ENCODE assay signal across 31 cellular contexts in genomic region chr13:23845309-23845708, GRCh38. TPM values are rescaled to one million over a fixed set of nuclear protein-coding genes. Genes with fewer than 3 reads are reported as not detected.
DNase-seq lines count a peak whose midpoint lies in the region; ATAC-seq, FAIRE-seq and TF ChIP-seq lines count a peak whose summit lies in the region.
"Had no signal": no experiment of that assay in that cellular context is flagged by ENCODE, and none has a peak within 500 bp of the region (broad histone marks: within the 10 kb centered on the region; RNA-seq: fewer than 3 reads in every experiment).

No MANE protein-coding gene starts in this region.

- H3K4me2 ChIP-seq in GM12878 (ENCODE audit: control insufficient read depth, insufficient read depth): peak overlapping the region; percentile 67

- in situ Hi-C loops in GM12878 (cut with MboI): no loop called here

- TF ChIP-seq RAD21 in GM12878 (IDR thresholded peaks at IDR 0.05; ENCODE audit: insufficient read depth, low read depth, low read length): no peak

- peaks cover 5% of the 10 kb centered on the region for H3K4me1 Mint-ChIP-seq in WTC11

- no peak for TF ChIP-seq CTCF in GM12878 (IDR thresholded peaks at IDR 0.05 in 2 of 3, conservative IDR thresholded peaks at IDR 0.05 in 1 of 3; ENCODE audit: control insufficient read depth in 2 of 3, extremely low read depth in 1 of 3, insufficient read depth in 1 of 3, low read depth in 3 of 3, low read length in 3 of 3)
- no peak for TF ChIP-seq CTCF in WTC11 (IDR thresholded peaks at IDR 0.05)

- H3K9me3 ChIP-seq in GM12878 (replicated peaks; ENCODE audit: control insufficient read depth, insufficient read depth, low read length) (no peaks in the 10 kb centered on the region), aorta (ENCODE audit: control insufficient read depth, low read length) (no peaks in the 10 kb centered on the region)
- H3K9me3 ChIP-seq: esophagus muscularis mucosa, thyroid gland had no signal

- H3K36me3 ChIP-seq in GM12878 (ENCODE audit: control insufficient read depth in 2 of 2, insufficient read depth in 2 of 2, low read length in 1 of 2): no peaks in the 10 kb centered on the region
- H3K36me3 ChIP-seq in aorta (ENCODE audit: control insufficient read depth in 1 of 2, insufficient read depth in 2 of 2, low read length in 1 of 2): peaks cover 0 to 4% of the 10 kb centered on the region in 2 donors
- H3K36me3 ChIP-seq: thyroid gland, WERI-Rb-1 had no signal

- H3K36me3 Mint-ChIP-seq in WTC11: no peaks in the 10 kb centered on the region

- no peaks in the 10 kb centered on the region for H3K27me3 Mint-ChIP-seq in WTC11 (ENCODE audit: low read depth)
- H3K27me3 Mint-ChIP-seq: activated CD8-positive, alpha-beta T cell treated with anti-CD3 and anti-CD28 coated beads for 36 hours had no signal

- H3K27ac Mint-ChIP-seq in WTC11: no peak overlapping the region
- H3K27ac Mint-ChIP-seq: activated CD8-positive, alpha-beta T cell treated with anti-CD3 and anti-CD28 coated beads for 36 hours; CD8-positive, alpha-beta T cell; nephron had no signal

- H3K4me1 ChIP-seq in GM12878 (ENCODE audit: control insufficient read depth, insufficient read depth, low read length) (peaks cover 57% of the 10 kb centered on the region), aorta (ENCODE audit: control insufficient read depth in 1 of 2, insufficient read depth in 2 of 2, low read length in 2 of 2) (no peaks in the 10 kb centered on the region)
- H3K4me1 ChIP-seq: thyroid gland had no signal

- ATAC-seq in GM18498 (IDR thresholded peaks at IDR 0.05; ENCODE audit: unreplicated experiment) (peak; percentile 36), GM21529 (IDR thresholded peaks at IDR 0.05; ENCODE audit: unreplicated experiment) (peak; percentile 36), HG03354 (IDR thresholded peaks at IDR 0.05; ENCODE audit: poor library complexity, severe bottlenecking, unreplicated experiment) (peak; percentile 24), GM12878 (peak; percentile 59), aorta (ENCODE audit: low FRiP score) (no peak), WTC11 (no peak)
- ATAC-seq: activated CD8-positive, alpha-beta T cell treated with anti-CD3 and anti-CD28 coated beads for 36 hours; CD8-positive, alpha-beta T cell; left cardiac atrium had no signal

- 0 out of 2 replicates have a peak overlapping the region, but pooled peaks have one; percentile 26 for H3K4me3 ChIP-seq in GM12878
- H3K4me3 ChIP-seq in aorta (ENCODE audit: low read length in 2 of 2): no peak overlapping the region
- H3K4me3 ChIP-seq: esophagus muscularis mucosa, thyroid gland had no signal

- CTCF ChIA-PET in GM12878 (lab: Yijun Ruan, JAX): interaction anchor here (0.6 to 3.0 kb wide), 18 partner anchors 11 to 137 kb away, joined by 3 to 17 read pairs (median 4); partner anchors contain the start of gene MIPEP
- CTCF ChIA-PET in WTC11 (lab: Charles Lee): interaction anchor here (0.9 kb wide), 1 partner anchor 379 kb away, joined by 4 read pairs; no protein-coding TSS in a partner anchor

- no peaks in the 10 kb centered on the region for H4K20me1 ChIP-seq in GM12878 (ENCODE audit: control insufficient read depth, insufficient read depth)

- H3K9me3 Mint-ChIP-seq in WTC11: no peaks in the 10 kb centered on the region
- H3K9me3 Mint-ChIP-seq: activated CD8-positive, alpha-beta T cell treated with anti-CD3 and anti-CD28 coated beads for 36 hours; CD8-positive, alpha-beta T cell; nephron had no signal

- intact Hi-C loops in GM12878 (cut with micrococcal nuclease; ENCODE audit: unreplicated experiment) (loop anchor here (5.0 kb wide), 1 partner anchor 33 kb away; no protein-coding TSS in a partner anchor), aorta (cut with DNase I) (no loop called here)

- no peak for TF ChIP-seq POLR2A in GM12878 (IDR thresholded peaks at IDR 0.05; ENCODE audit: low read depth, low read length)

- no peaks in the 10 kb centered on the region for H3K79me2 ChIP-seq in GM12878 (ENCODE audit: control insufficient read depth, insufficient read depth, low read length)

- TF ChIP-seq EP300 in GM12878 (IDR thresholded peaks at IDR 0.05; ENCODE audit: borderline replicate concordance in 1 of 2, control insufficient read depth in 1 of 2, low read depth in 2 of 2, low read length in 2 of 2): no peak

- H3K9ac ChIP-seq in GM12878 (ENCODE audit: control insufficient read depth, insufficient read depth, low read length): peak overlapping the region; percentile 38; the same call in 1 of the 2 replicates

- BruUV-seq in GM12878 (replicated peaks; lab: Mats Ljungman, UMichigan): no TSS peak

- no peaks in the 10 kb centered on the region for H3K27me3 ChIP-seq in GM12878 (replicated peaks in 1 of 2; ENCODE audit: control insufficient read depth in 2 of 2, insufficient read depth in 2 of 2, low read length in 1 of 2)
- H3K27me3 ChIP-seq in aorta (ENCODE audit: control insufficient read depth in 1 of 2, insufficient read depth in 2 of 2, low read length in 1 of 2): no peaks in the 10 kb centered on the region
- H3K27me3 ChIP-seq: esophagus muscularis mucosa, thyroid gland had no signal

- H3K27ac ChIP-seq in GM12878 (ENCODE audit: control insufficient read depth, insufficient read depth) (peak overlapping the region; percentile 82), aorta (ENCODE audit: low read depth in 1 of 2, low read length in 2 of 2) (no peak overlapping the region)
- H3K27ac ChIP-seq: esophagus muscularis mucosa, thyroid gland, WERI-Rb-1 had no signal

- DNase-seq in GM12878 (ENCODE audit: low read depth, low spot score): no peak
- no peak for DNase-seq in aorta
- no peak for DNase-seq in Kasumi-1 (lab: John Stamatoyannopoulos, UW)
- no peak for DNase-seq in WTC11 (ENCODE audit: low spot score)
- no peak for DNase-seq in NCI-H1105 treated with DMSO at 0.1 percent for 48 hours (lab: John Stamatoyannopoulos, UW)
- DNase-seq: activated CD8-positive, alpha-beta T cell treated with anti-CD3 and anti-CD28 coated beads for 36 hours; activated naive CD4-positive, alpha-beta T cell treated with anti-CD3 and anti-CD28 coated beads, Interleukin-2, amount 50 U/mL, for 16 hours; activated T-cell treated with anti-CD3 and anti-CD28 coated beads, Interleukin-2, amount 50 U/mL, for 1 hour; CD8-positive, alpha-beta T cell; DND-41; effector CD8-positive, alpha-beta T cell; left cardiac atrium; mesendoderm; NCI-H1105; NCI-H2107; NCI-H526; OCI-M1; posterior cingulate gyrus; SHP77; stimulated activated CD4-positive, alpha-beta T cell treated with anti-CD3 and anti-CD28 coated beads, Interleukin-1b, Interleukin-23, amount 100 ng/mL, for 48 hours; stimulated activated naive CD4-positive, alpha-beta T cell treated with Interleukin-2 at 50 U/mL for 16 hours; thyroid gland; WERI-Rb-1 had no signal

- RAD21 ChIA-PET in GM12878 (lab: Charles Lee; ENCODE audit: unreplicated experiment): interaction anchor here (0.7 to 2.6 kb wide), 15 partner anchors 10 to 378 kb away, joined by 3 to 26 read pairs (median 4); no protein-coding TSS in a partner anchor

- POLR2A ChIA-PET in GM12878 (lab: Charles Lee): interaction anchor here (1.1 to 2.2 kb wide), 4 partner anchors 21 to 49 kb away, joined by 3 to 14 read pairs (median 3); no protein-coding TSS in a partner anchor
- POLR2A ChIA-PET in WTC11 (lab: Charles Lee): no interaction called here

- SMC1A ChIA-PET in GM12878 (lab: Charles Lee; ENCODE audit: uncharacterized antibody, unreplicated experiment): interaction anchor here (0.7 to 3.2 kb wide), 22 partner anchors 10 to 136 kb away, joined by 3 to 40 read pairs (median 6); no protein-coding TSS in a partner anchor

- WGBS in GM12878 (ENCODE audit: insufficient coverage, insufficient replicate concordance, low lambda C conversion rate, missing lambda C conversion rate): 22% methylated on average over 4 of the region's 4 CpGs
- 92% methylated on average over 4 of the region's 4 CpGs for WGBS in aorta, 2 donors

- H3K4me3 Mint-ChIP-seq in WTC11: no peak overlapping the region
- H3K4me3 Mint-ChIP-seq: activated CD8-positive, alpha-beta T cell treated with anti-CD3 and anti-CD28 coated beads for 36 hours; CD8-positive, alpha-beta T cell; nephron had no signal

- FAIRE-seq in GM12878 (lab: Jason Lieb, UNC): no peak
- FAIRE-seq: H1 had no signal

- H2AFZ ChIP-seq in GM12878 (ENCODE audit: control insufficient read depth, low read depth, low read length): no peak overlapping the region; the same call in 1 of the 2 replicates

RNA-seq across cellular contexts. Expression of gene MIPEP, which starts 43.9 kb away (rescaled TPM):
- total RNA-seq in GM12878 (2013; cell fraction: nucleolus; rRNA removed): 27.1 and 31.0 TPM in 2 replicates
- total RNA-seq in GM12878 (2014; rRNA removed): 30.6 and 42.0 TPM in 2 replicates
- total RNA-seq in GM12878 (2014; rRNA removed; fragmentation: Illumina TruSeq; extraction: Trizol): 25.4 and 28.2 TPM in 2 replicates
- 35.9 and 38.2 TPM in 2 replicates for total RNA-seq in GM12878 (2021)
- 11.8 TPM for polyA plus RNA-seq in GM12878 (2011; ENCODE audit: low read depth)
- polyA plus RNA-seq in GM12878 (2011; rRNA removed): 36.7 and 42.8 TPM in 2 replicates
- polyA plus RNA-seq in GM12878 (2011; cell fraction: cytosol; rRNA removed): 21.7 and 24.8 TPM in 2 replicates
- polyA plus RNA-seq in GM12878 (2011; cell fraction: nucleus; rRNA removed): 38.5 and 41.2 TPM in 2 replicates
- polyA plus RNA-seq in GM12878 (2012): 24.8 and 26.1 TPM in 2 replicates
- polyA plus RNA-seq in GM12878 (2014; fragmentation: Illumina TruSeq; extraction: Trizol): 28.9 and 31.4 TPM in 2 replicates
- polyA plus RNA-seq in GM12878 (2014; fragmentation: Nextera tagmentation; extraction: Ambion mirVana): 10 to 100 TPM; 15.6 to 28.2 TPM
- 27.6 and 28.4 TPM in 2 replicates for polyA plus RNA-seq in GM12878 (2014; rRNA removed)
- 10 to 100 TPM; 54.2 to 56.2 TPM for polyA plus RNA-seq in GM12878 (2016; fragmentation: Nextera tagmentation; extraction: Ambion mirVana)
- 26.4 and 26.6 TPM in 2 replicates for polyA minus RNA-seq in GM12878 (2011; rRNA and poly(A)+ RNA removed)
- polyA minus RNA-seq in GM12878 (2011; cell fraction: cytosol; rRNA and poly(A)+ RNA removed): 6.8 TPM in 2 replicates
- 19.9 and 28.6 TPM in 2 replicates for polyA minus RNA-seq in GM12878 (2011; cell fraction: nucleus; rRNA and poly(A)+ RNA removed)
- total RNA-seq in aorta: 1 to 10 TPM; 8.9 to 9.1 TPM
- 1 to 10 TPM; 3.6 to 4.1 TPM for polyA plus RNA-seq in aorta
- 24.8 to 30.5 TPM (median 28.1 TPM) in 3 replicates for total RNA-seq in WTC11 (2021)

RNA-seq across cellular contexts. Expression of gene C1QTNF9B, which starts 52.0 kb away (rescaled TPM):
- total RNA-seq in GM12878 (2013; cell fraction: nucleolus; rRNA removed): not detected in 2 replicates
- total RNA-seq in GM12878 (2014; rRNA removed) (not detected in 2 replicates), GM12878 (2014; rRNA removed; fragmentation: Illumina TruSeq; extraction: Trizol) (not detected in 2 replicates), GM12878 (2021) (not detected in 2 replicates), aorta (under 1 TPM in 1 of 2 donors, not detected in 1; 0.93 TPM), WTC11 (2021) (0.20 to 0.30 TPM in 2 of 3 replicates, not detected in the other)
- 0.16 TPM for polyA plus RNA-seq in GM12878 (2011; ENCODE audit: low read depth)
- polyA plus RNA-seq in GM12878 (2011; rRNA removed) (not detected in 2 replicates), GM12878 (2014; fragmentation: Illumina TruSeq; extraction: Trizol) (not detected in 2 replicates), GM12878 (2014; fragmentation: Nextera tagmentation; extraction: Ambion mirVana) (under 1 TPM; 0.10 to 0.20 TPM), GM12878 (2014; rRNA removed) (not detected in 2 replicates), GM12878 (2016; fragmentation: Nextera tagmentation; extraction: Ambion mirVana) (under 1 TPM; 0.44 to 0.48 TPM), aorta (not detected)
- polyA plus RNA-seq in GM12878 (2011; cell fraction: cytosol; rRNA removed): not detected in 2 replicates
- not detected in 2 replicates for polyA plus RNA-seq in GM12878 (2011; cell fraction: nucleus; rRNA removed)
- polyA plus RNA-seq in GM12878 (2012): 0.35 and 0.38 TPM in 2 replicates
- polyA minus RNA-seq in GM12878 (2011; rRNA and poly(A)+ RNA removed): not detected in 2 replicates
- polyA minus RNA-seq in GM12878 (2011; cell fraction: cytosol; rRNA and poly(A)+ RNA removed): not detected in 2 replicates
- not detected in 2 replicates for polyA minus RNA-seq in GM12878 (2011; cell fraction: nucleus; rRNA and poly(A)+ RNA removed)
- total RNA-seq: activated CD8-positive, alpha-beta T cell treated with anti-CD3 and anti-CD28 coated beads for 36 hours; CD8-positive, alpha-beta T cell; chondrocyte; H1; T-helper 1 cell treated with Interleukin-12 subunit alpha and Interleukin-12 subunit beta and Interleukin-4 antibody, amounts not matched to agents 30 ng/mL and 1 ng/mL, for 36 hours; thyroid gland had no signal

Comparison
In these comparisons a context has a peak if more than half of its experiments do, and no peak if none do; other contexts are left out.
1. ATAC-seq: peak in GM18498 (single experiment), GM21529 (single experiment), HG03354 (single experiment) and GM12878 (single experiment); none in aorta (single experiment) and WTC11 (single experiment).